1 cellular context compared by ENCODE assay signal in the genomic region with DNA sequence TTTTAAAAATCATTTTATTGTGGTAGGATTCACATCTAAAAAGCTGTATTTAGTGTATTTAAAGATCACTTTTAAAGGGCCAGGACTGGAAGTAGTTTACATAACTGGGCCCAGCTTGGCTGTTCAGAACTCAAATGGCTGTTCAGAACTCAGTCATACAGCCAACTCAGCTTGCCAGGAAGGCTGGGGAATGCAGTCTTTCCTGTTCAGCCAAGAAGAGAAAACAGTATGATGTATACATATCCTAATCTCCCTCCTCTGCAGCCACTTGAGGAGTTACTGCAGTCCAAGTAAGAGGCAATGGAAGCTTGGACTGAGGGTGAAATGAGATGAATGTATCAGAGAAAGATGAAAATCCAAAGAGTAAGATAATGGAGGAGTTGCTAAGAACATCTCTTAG.
TF ChIP-seq lines count a peak whose summit lies in the region.

No MANE protein-coding gene starts in this region.

TF ChIP-seq in IMR-90, 13 proteins besides CTCF, POLR2A, EP300 and RAD21:
- TF ChIP-seq NFE2L2 (IDR thresholded peaks at IDR 0.05; ENCODE audit: low read depth, low read length): no peak
- TF ChIP-seq FOS (IDR thresholded peaks at IDR 0.05; ENCODE audit: low read depth, low read length): no peak
- TF ChIP-seq MAFK (IDR thresholded peaks at IDR 0.05; ENCODE audit: low read depth, low read length): no peak
- TF ChIP-seq RFX5 (IDR thresholded peaks at IDR 0.05; ENCODE audit: low read depth, low read length): no peak
- no peak for TF ChIP-seq CHD1 (IDR thresholded peaks at IDR 0.05; ENCODE audit: low read depth, low read length)
- TF ChIP-seq, protein P1, sequence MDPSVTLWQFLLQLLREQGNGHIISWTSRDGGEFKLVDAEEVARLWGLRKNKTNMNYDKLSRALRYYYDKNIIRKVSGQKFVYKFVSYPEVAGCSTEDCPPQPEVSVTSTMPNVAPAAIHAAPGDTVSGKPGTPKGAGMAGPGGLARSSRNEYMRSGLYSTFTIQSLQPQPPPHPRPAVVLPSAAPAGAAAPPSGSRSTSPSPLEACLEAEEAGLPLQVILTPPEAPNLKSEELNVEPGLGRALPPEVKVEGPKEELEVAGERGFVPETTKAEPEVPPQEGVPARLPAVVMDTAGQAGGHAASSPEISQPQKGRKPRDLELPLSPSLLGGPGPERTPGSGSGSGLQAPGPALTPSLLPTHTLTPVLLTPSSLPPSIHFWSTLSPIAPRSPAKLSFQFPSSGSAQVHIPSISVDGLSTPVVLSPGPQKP (IDR thresholded peaks at IDR 0.05; ENCODE audit: borderline replicate concordance, low read depth, low read length): no peak
- TF ChIP-seq SMC3 (IDR thresholded peaks at IDR 0.05; ENCODE audit: low read depth, low read length): no peak
- TF ChIP-seq CEBPB (IDR thresholded peaks at IDR 0.05; ENCODE audit: low read depth, low read length): no peak
- TF ChIP-seq USF2 (IDR thresholded peaks at IDR 0.05; ENCODE audit: low read depth, low read length): no peak
- TF ChIP-seq RCOR1 (IDR thresholded peaks at IDR 0.05; ENCODE audit: insufficient replicate concordance, low read length): no peak
- TF ChIP-seq MAZ (IDR thresholded peaks at IDR 0.05; ENCODE audit: borderline replicate concordance, low read depth, low read length): no peak
- TF ChIP-seq BHLHE40 (IDR thresholded peaks at IDR 0.05; ENCODE audit: low read depth, low read length): no peak
- TF ChIP-seq MXI1 (IDR thresholded peaks at IDR 0.05; ENCODE audit: borderline replicate concordance, low read depth, low read length): no peak
